8 cellular contexts compared by ENCODE assay signal in genomic region chr19:36850646-36851442, GRCh38. TPM values are rescaled to one million over a fixed set of nuclear protein-coding genes. Genes with fewer than 3 reads are reported as not detected.
DNase-seq lines count a peak whose midpoint lies in the region; ATAC-seq and TF ChIP-seq lines count a peak whose summit lies in the region.

TSS of gene ZNF345 (plus strand) at chr19:36850876. CDS start at chr19:36876831, 25,955 bp downstream.

- H3K4me3 ChIP-seq in AG09309 (ENCODE audit: control insufficient read depth, low read depth, low read length) (peak within 1 kb of the TSS; percentile 70), colonic mucosa (peak within 1 kb of the TSS; percentile 72)

- H3K4me1 ChIP-seq in colonic mucosa, result peaks cover 5% of the 10 kb centered on the region

- TF ChIP-seq CTCF in AG09309 (IDR thresholded peaks at IDR 0.05; ENCODE audit: control insufficient read depth, insufficient read depth, low read depth, low read length, missing control alignments), result no peak
- no peak for TF ChIP-seq CTCF in colonic mucosa (IDR thresholded peaks at IDR 0.05)

- ATAC-seq in GM19035 (IDR thresholded peaks at IDR 0.05; ENCODE audit: unreplicated experiment) (peak; percentile 90), HG03342 (IDR thresholded peaks at IDR 0.05; ENCODE audit: unreplicated experiment) (peak; percentile 80)

- H3K36me3 ChIP-seq in colonic mucosa, result no peaks in the 10 kb centered on the region

- intact Hi-C loops in colonic mucosa (cut with DNase I), result loop anchor here (5.0 kb wide), 1 partner anchor 164 kb away; the partner anchor contains the start of gene ZNF567

- H3K9ac ChIP-seq in colonic mucosa (ENCODE audit: low read depth in 2 of 2, low read length in 2 of 2), result peak within 1 kb of the TSS; percentile 88 to 93

- DNase-seq in AG09309 (ENCODE audit: low read depth) (peak; percentile 71), NCI-H460 (ENCODE audit: extremely low read depth, low read depth) (peak; percentile 93), colonic mucosa (peak; percentile 93), kidney tubule cell (ENCODE audit: low spot score) (peak; percentile 89)
- peak; percentile 81 to 83 for DNase-seq in activated CD4-positive, alpha-beta T cell treated with anti-CD3 and anti-CD28 coated beads for 4 hours
- peak; percentile 75 to 79 for DNase-seq in stimulated activated CD4-positive, alpha-beta T cell treated with anti-CD3 and anti-CD28 coated beads, Interleukin-15, amount 100 ng/mL, for 48 hours (ENCODE audit: low read depth in 2 of 2)

- H3K9me3 ChIP-seq in colonic mucosa, result no peaks in the 10 kb centered on the region

- peak within 1 kb of the TSS; percentile 90 for H3K27ac ChIP-seq in colonic mucosa

- no peaks in the 10 kb centered on the region for H3K27me3 ChIP-seq in colonic mucosa

RNA-seq across cellular contexts. Expression of gene ZNF345, which starts in this region (rescaled TPM):
- 1.9 and 2.6 TPM in 2 replicates for total RNA-seq in NCI-H460 (2014; rRNA removed; shearing (Covaris generic))
- 8.5 and 12.0 TPM in 2 replicates for polyA plus RNA-seq in NCI-H460 (2014; cell fraction: nucleus; rRNA removed)
- total RNA-seq in colonic mucosa, result 1 to 10 TPM; 2.3 to 2.9 TPM

Comparison
In these comparisons a context has a peak if more than half of its experiments do, and no peak if none do; other contexts are left out.
1. Peak in every context shown above with its lines: DNase-seq, ATAC-seq, H3K4me3 ChIP-seq and H3K27ac ChIP-seq.